Comparison of ENCODE assay signal across 9 cellular contexts in the genomic region with DNA sequence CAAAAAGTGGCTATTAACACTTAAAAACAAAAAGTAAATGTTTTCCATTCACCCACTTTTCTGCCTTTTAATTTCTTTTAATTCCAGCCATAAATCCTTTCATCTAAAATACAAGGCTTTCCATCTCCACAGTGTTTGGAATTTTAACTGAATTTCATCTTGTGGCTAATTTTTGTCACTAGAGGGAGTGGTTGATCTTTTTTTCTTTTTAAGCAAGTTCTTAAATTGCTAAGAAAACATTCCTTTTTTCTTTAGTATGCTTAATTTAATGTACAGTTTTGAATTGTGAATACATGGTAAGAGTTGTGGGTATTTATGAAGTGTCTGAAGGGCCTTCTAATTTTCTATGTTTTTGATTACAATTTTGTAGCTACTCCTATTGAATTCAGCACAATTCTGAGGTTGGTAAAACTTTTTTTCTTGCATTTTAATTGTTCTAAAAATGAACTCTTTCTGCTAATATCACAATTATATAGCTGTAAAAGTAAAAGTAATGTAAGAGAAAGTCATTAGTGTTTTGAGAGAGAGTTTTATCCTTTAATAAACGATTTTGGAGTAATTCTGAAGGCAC. TPM values are rescaled to one million over a fixed set of nuclear protein-coding genes. Genes with fewer than 3 reads are reported as not detected.
DNase-seq lines count a peak whose midpoint lies in the region; ATAC-seq and TF ChIP-seq lines count a peak whose summit lies in the region.
"Had no signal": no experiment of that assay in that cellular context is flagged by ENCODE, and none has a peak within 500 bp of the region (broad histone marks: within the 10 kb centered on the region; RNA-seq: fewer than 3 reads in every experiment).

No MANE protein-coding gene starts in this region.

- H3K27ac ChIP-seq in neural progenitor cell, result no peak overlapping the region

- H3K4me3 ChIP-seq in Loucy (ENCODE audit: low read length, poor library complexity, severe bottlenecking) (no peak overlapping the region), neural progenitor cell (no peak overlapping the region), H7 (ENCODE audit: insufficient read depth, low read depth, low read length) (no peak overlapping the region)

- H3K9ac ChIP-seq in Loucy (ENCODE audit: low read depth, low read length, poor library complexity, severe bottlenecking), result no peak overlapping the region
- no peak overlapping the region for H3K9ac ChIP-seq in neural progenitor cell

- H3K36me3 ChIP-seq in Loucy (ENCODE audit: insufficient read depth, low read length) (no peaks in the 10 kb centered on the region), neural progenitor cell (no peaks in the 10 kb centered on the region), H7 (replicated peaks; ENCODE audit: control insufficient read depth, insufficient read depth, low read length) (no peaks in the 10 kb centered on the region)

- ATAC-seq in GM18517 (IDR thresholded peaks at IDR 0.05; ENCODE audit: unreplicated experiment), result no peak
- ATAC-seq in HG03521 (IDR thresholded peaks at IDR 0.05; ENCODE audit: unreplicated experiment), result no peak

- TF ChIP-seq CTCF in Loucy (conservative IDR thresholded peaks at IDR 0.05; ENCODE audit: low read length) (peak; percentile 66), neural progenitor cell (IDR thresholded peaks at IDR 0.05) (peak; percentile 78)

- no peaks in the 10 kb centered on the region for H3K36me3 Mint-ChIP-seq in neural progenitor cell

- H3K4me1 ChIP-seq in Loucy (ENCODE audit: insufficient read depth, low read length, poor library complexity, severe bottlenecking) (no peaks in the 10 kb centered on the region), neural progenitor cell (peaks cover 4% of the 10 kb centered on the region)

- DNase-seq in DMS53 (lab: John Stamatoyannopoulos, UW) (peak; percentile 55), cerebellar cortex (ENCODE audit: low spot score) (peak; percentile 71), neural progenitor cell (ENCODE audit: low spot score) (peak; percentile 12), H7 (no peak), activated T-cell treated with anti-CD3 and anti-CD28 coated beads for 4 hours (no peak)
- DNase-seq: activated CD8-positive, alpha-beta memory T cell treated with anti-CD3 and anti-CD28 coated beads, Interleukin-2, amount 50 U/mL, for 48 hours had no signal

- H3K27ac Mint-ChIP-seq in neural progenitor cell, result no peak overlapping the region

- H3K4me2 ChIP-seq in Loucy (ENCODE audit: low read depth, low read length, poor library complexity, severe bottlenecking) (no peak overlapping the region), neural progenitor cell (no peak overlapping the region)

- no peaks in the 10 kb centered on the region for H3K27me3 Mint-ChIP-seq in neural progenitor cell (ENCODE audit: insufficient read depth, low read depth)

- H3K4me1 Mint-ChIP-seq in neural progenitor cell, result peaks cover 24% of the 10 kb centered on the region

- H3K27me3 ChIP-seq in Loucy (ENCODE audit: insufficient read depth, low read length, poor library complexity, severe bottlenecking), result no peaks in the 10 kb centered on the region
- no peaks in the 10 kb centered on the region for H3K27me3 ChIP-seq in neural progenitor cell
- no peaks in the 10 kb centered on the region for H3K27me3 ChIP-seq in H7 (ENCODE audit: control insufficient read depth, insufficient read depth, low read length)

- H4K20me1 ChIP-seq in Loucy (ENCODE audit: insufficient read depth, low read length, poor library complexity, severe bottlenecking) (no peaks in the 10 kb centered on the region), neural progenitor cell (ENCODE audit: low read depth) (no peaks in the 10 kb centered on the region)

- no peaks in the 10 kb centered on the region for H3K9me3 ChIP-seq in Loucy (ENCODE audit: insufficient read depth, low read depth, low read length)
- H3K9me3 ChIP-seq in neural progenitor cell (ENCODE audit: low read depth), result no peaks in the 10 kb centered on the region

- no peaks in the 10 kb centered on the region for H3K9me3 Mint-ChIP-seq in neural progenitor cell

- H3F3A ChIP-seq in Loucy (ENCODE audit: low read depth) (no peaks in the 10 kb centered on the region), neural progenitor cell (ENCODE audit: low read depth) (no peaks in the 10 kb centered on the region)

- H3K79me2 ChIP-seq in Loucy (ENCODE audit: insufficient read depth, low read length), result no peaks in the 10 kb centered on the region
- no peaks in the 10 kb centered on the region for H3K79me2 ChIP-seq in neural progenitor cell (ENCODE audit: low read depth)

- H3K4me3 Mint-ChIP-seq in neural progenitor cell, result no peak overlapping the region

- H3K9me2 ChIP-seq in Loucy (replicated peaks; ENCODE audit: low read depth, low read length), result no peaks in the 10 kb centered on the region

- H2AFZ ChIP-seq in Loucy (ENCODE audit: low read length), result no peak overlapping the region
- no peak overlapping the region for H2AFZ ChIP-seq in neural progenitor cell (replicated peaks)

RNA-seq across cellular contexts. Expression of a gene that starts 54.9 kb away (rescaled TPM):
- total RNA-seq in neural progenitor cell (ENCODE audit: low replicate concordance), result 42.6 and 54.1 TPM in 2 replicates
- 21.7 and 38.6 TPM in 2 replicates for total RNA-seq in H7 (2014; rRNA removed; shearing (Covaris generic))

Comparison
In these comparisons a context has a peak if more than half of its experiments do, and no peak if none do; other contexts are left out.
1. DNase-seq: peak in DMS53 (single experiment), cerebellar cortex (single experiment) and neural progenitor cell (single experiment); none in H7 (single experiment) and activated T-cell treated with anti-CD3 and anti-CD28 coated beads for 4 hours (single experiment).